Comparison of ENCODE assay signal across 8 cellular contexts in the genomic region with DNA sequence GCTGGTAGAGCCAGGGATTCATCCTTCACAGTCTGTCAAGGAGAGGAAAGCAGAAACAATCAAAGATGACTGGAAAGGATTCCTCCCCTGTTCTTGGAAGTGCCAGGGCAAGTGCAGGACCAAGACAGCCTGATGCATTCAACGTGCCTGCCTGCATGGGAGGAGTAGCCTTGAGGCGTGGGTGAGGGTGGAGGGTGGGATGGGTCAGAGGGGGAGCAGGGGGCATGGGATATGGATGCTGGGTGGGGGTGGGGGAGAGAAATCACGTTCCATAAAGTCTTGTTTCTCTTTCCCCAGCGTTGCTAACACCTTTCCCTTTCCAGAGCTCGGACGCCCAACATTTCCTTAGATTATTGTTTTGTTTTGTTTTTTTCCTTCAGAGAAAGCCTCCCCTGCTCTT.
"Had no signal": no experiment of that assay in that cellular context is flagged by ENCODE, and none has a peak within 500 bp of the region (broad histone marks: within the 10 kb centered on the region; RNA-seq: fewer than 3 reads in every experiment).

No MANE protein-coding gene starts in this region.

- H3K27ac ChIP-seq: GM23248, HL-60 had no signal

- H3K9me3 ChIP-seq: HAP-1 had no signal

- H3K4me1 ChIP-seq: HAP-1 had no signal

- H3K36me3 ChIP-seq: HAP-1 had no signal

- H3K4me3 ChIP-seq: GM23248, HAP-1 had no signal

- ATAC-seq: HCT116, HepG2 had no signal

- DNase-seq: GM23248, GOT3, H7, HFFc6 had no signal
